ENCODE assay signal across 19 cellular contexts in genomic region chr11:34679681-34680080, GRCh38. TPM values are rescaled to one million over a fixed set of nuclear protein-coding genes. Genes with fewer than 3 reads are reported as not detected.
"Had no signal": no experiment of that assay in that cellular context is flagged by ENCODE, and none has a peak within 500 bp of the region (broad histone marks: within the 10 kb centered on the region; RNA-seq: fewer than 3 reads in every experiment).

No MANE protein-coding gene starts in this region.

- H3K27me3 ChIP-seq: suprapubic skin, tibial nerve had no signal

- H3K9me3 ChIP-seq: suprapubic skin, tibial nerve had no signal

- H3K27ac ChIP-seq: suprapubic skin, tibial nerve had no signal

- H3K4me3 Mint-ChIP-seq: activated CD4-positive, alpha-beta memory T cell treated with anti-CD3 and anti-CD28 coated beads for 36 hours; activated naive CD4-positive, alpha-beta T cell treated with anti-CD3 and anti-CD28 coated beads for 36 hours; natural killer cell; stimulated activated effector memory CD8-positive, alpha-beta T cell treated with anti-CD3 and anti-CD28 coated beads, Interleukin-12 subunit alpha, Interleukin-12 subunit beta, amount 100 ng/mL, for 72 hours; stimulated activated naive CD8-positive, alpha-beta T cell treated with anti-CD3 and anti-CD28 coated beads, Interleukin-15, amount 100 ng/mL, for 72 hours had no signal

- ATAC-seq: natural killer cell; stimulated activated effector memory CD8-positive, alpha-beta T cell treated with anti-CD3 and anti-CD28 coated beads, Interleukin-12 subunit alpha, Interleukin-12 subunit beta, amount 100 ng/mL, for 72 hours; stimulated activated naive CD8-positive, alpha-beta T cell treated with anti-CD3 and anti-CD28 coated beads, Interleukin-15, amount 100 ng/mL, for 72 hours had no signal

- H3K4me1 ChIP-seq: suprapubic skin, tibial nerve had no signal

- H3K9me3 Mint-ChIP-seq: activated CD4-positive, alpha-beta memory T cell treated with anti-CD3 and anti-CD28 coated beads for 36 hours; activated naive CD4-positive, alpha-beta T cell treated with anti-CD3 and anti-CD28 coated beads for 36 hours; natural killer cell; stimulated activated effector memory CD8-positive, alpha-beta T cell treated with anti-CD3 and anti-CD28 coated beads, Interleukin-12 subunit alpha, Interleukin-12 subunit beta, amount 100 ng/mL, for 72 hours; stimulated activated naive CD8-positive, alpha-beta T cell treated with anti-CD3 and anti-CD28 coated beads, Interleukin-15, amount 100 ng/mL, for 72 hours had no signal

- H3K27me3 Mint-ChIP-seq: progenitor cell of endocrine pancreas had no signal

- H3K36me3 Mint-ChIP-seq: activated CD4-positive, alpha-beta memory T cell treated with anti-CD3 and anti-CD28 coated beads for 36 hours; natural killer cell; stimulated activated effector memory CD8-positive, alpha-beta T cell treated with anti-CD3 and anti-CD28 coated beads, Interleukin-12 subunit alpha, Interleukin-12 subunit beta, amount 100 ng/mL, for 72 hours had no signal

- H3K36me3 ChIP-seq: suprapubic skin, tibial nerve had no signal

- H3K27ac Mint-ChIP-seq: activated CD4-positive, alpha-beta memory T cell treated with anti-CD3 and anti-CD28 coated beads for 36 hours; activated naive CD4-positive, alpha-beta T cell treated with anti-CD3 and anti-CD28 coated beads for 36 hours; natural killer cell; progenitor cell of endocrine pancreas; stimulated activated effector memory CD8-positive, alpha-beta T cell treated with anti-CD3 and anti-CD28 coated beads, Interleukin-12 subunit alpha, Interleukin-12 subunit beta, amount 100 ng/mL, for 72 hours had no signal

- H3K4me1 Mint-ChIP-seq: natural killer cell; stimulated activated effector memory CD8-positive, alpha-beta T cell treated with anti-CD3 and anti-CD28 coated beads, Interleukin-12 subunit alpha, Interleukin-12 subunit beta, amount 100 ng/mL, for 72 hours; stimulated activated naive CD8-positive, alpha-beta T cell treated with anti-CD3 and anti-CD28 coated beads, Interleukin-15, amount 100 ng/mL, for 72 hours had no signal

- DNase-seq: activated CD4-positive, alpha-beta memory T cell treated with anti-CD3 and anti-CD28 coated beads for 36 hours; activated CD4-positive, alpha-beta T cell treated with anti-CD3 and anti-CD28 coated beads for 48 hours; activated naive CD4-positive, alpha-beta T cell treated with anti-CD3 and anti-CD28 coated beads for 36 hours; activated T-cell treated with anti-CD3 and anti-CD28 coated beads, Interleukin-2, amount 50 U/mL, for 48 hours; cortex of kidney; hippocampal formation; natural killer cell; retina; stimulated activated CD4-positive, alpha-beta T cell treated with anti-CD3 and anti-CD28 coated beads, Interleukin-12 subunit alpha, Interleukin-12 subunit beta, amount 100 ng/mL, for 4 hours; stimulated activated CD4-positive, alpha-beta T cell treated with anti-CD3 and anti-CD28 coated beads, Interleukin-1b, Interleukin-23, amount 100 ng/mL, for 48 hours; stimulated activated naive CD8-positive, alpha-beta T cell treated with anti-CD3 and anti-CD28 coated beads, Interleukin-15, amount 100 ng/mL, for 72 hours had no signal

- H3K4me3 ChIP-seq: suprapubic skin, tibial nerve had no signal

RNA-seq across cellular contexts. Expression of gene EHF, which starts 58.8 kb away (rescaled TPM):
- total RNA-seq: activated CD4-positive, alpha-beta memory T cell treated with anti-CD3 and anti-CD28 coated beads for 36 hours; activated naive CD4-positive, alpha-beta T cell treated with anti-CD3 and anti-CD28 coated beads for 36 hours; fibroblast of lung; natural killer cell; osteoblast; skeletal muscle tissue; T-helper 2 cell treated with Interferon-gamma antibody and Interleukin-4, amounts not matched to agents 100 ng/mL and 5 ng/mL, for 36 hours had no signal
